ENCODE assay signal across 9 cellular contexts in the genomic region with DNA sequence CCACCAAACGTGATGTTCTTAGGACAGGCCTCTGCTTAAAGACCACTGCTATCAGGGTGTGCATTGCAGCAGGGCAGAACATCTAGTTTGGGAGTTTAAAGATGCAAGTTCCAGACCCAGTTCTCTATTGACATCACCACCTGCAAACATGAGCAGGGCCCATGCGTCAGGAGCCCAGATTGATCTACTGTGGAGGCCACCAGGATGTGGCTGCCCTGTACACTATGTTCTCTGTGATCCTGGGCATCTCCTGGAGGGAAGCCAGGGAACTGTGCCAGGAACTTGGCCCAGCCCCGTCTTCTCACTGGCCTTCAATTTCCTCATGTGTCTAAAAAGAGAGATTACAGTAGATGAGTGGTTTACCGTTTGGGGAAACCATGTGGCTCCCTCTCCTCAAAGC.
DNase-seq lines count a peak whose midpoint lies in the region; ATAC-seq and TF ChIP-seq lines count a peak whose summit lies in the region.
"Had no signal": no experiment of that assay in that cellular context is flagged by ENCODE, and none has a peak within 500 bp of the region (broad histone marks: within the 10 kb centered on the region; RNA-seq: fewer than 3 reads in every experiment).

No MANE protein-coding gene starts in this region.

- peaks cover 3% of the 10 kb centered on the region for H3K9me2 ChIP-seq in hepatocyte (replicated peaks; ENCODE audit: insufficient read depth)

- H3K27ac Mint-ChIP-seq in activated T-cell treated with anti-CD3 and anti-CD28 coated beads, Interleukin-2, amount 50 U/mL, for 24 hours, result no peak overlapping the region
- H3K27ac Mint-ChIP-seq in stimulated activated naive CD8-positive, alpha-beta T cell treated with anti-CD3 and anti-CD28 coated beads, Interleukin-15, amount 100 ng/mL, for 72 hours, result no peak overlapping the region

- H3K27ac ChIP-seq in hepatocyte (peak overlapping the region; percentile 80), thoracic aorta (peak overlapping the region in 1 of 2 donors; percentile 25)

- H3K9me3 ChIP-seq in hepatocyte (ENCODE audit: low read depth), result no peaks in the 10 kb centered on the region
- H3K9me3 ChIP-seq in thoracic aorta, result no peaks in the 10 kb centered on the region

- TF ChIP-seq CTCF in hepatocyte (IDR thresholded peaks at IDR 0.05; ENCODE audit: poor library complexity) (no peak), thoracic aorta (IDR thresholded peaks at IDR 0.05) (no peak)

- DNase-seq in DMS 273 (lab: John Stamatoyannopoulos, UW; ENCODE audit: unreplicated experiment), result peak; percentile 44
- DNase-seq in DMS 273 treated with DMSO at 0.1 percent for 48 hours (lab: John Stamatoyannopoulos, UW), result no peak
- peak; percentile 94 for DNase-seq in amniotic epithelial cell (ENCODE audit: low read depth)
- DNase-seq in hepatocyte (ENCODE audit: low spot score), result peak; percentile 49
- peak; percentile 28 for DNase-seq in thoracic aorta (ENCODE audit: low spot score)
- DNase-seq in activated T-cell treated with anti-CD3 and anti-CD28 coated beads, Interleukin-2, amount 50 U/mL, for 24 hours, result no peak
- DNase-seq in NCI-H2227 (lab: John Stamatoyannopoulos, UW; ENCODE audit: unreplicated experiment), result no peak
- no peak for DNase-seq in stimulated activated naive CD8-positive, alpha-beta T cell treated with anti-CD3 and anti-CD28 coated beads, Interleukin-15, amount 100 ng/mL, for 72 hours
- DNase-seq: NCI-H1092 treated with DMSO at 0.1 percent for 48 hours had no signal

- H3K27me3 ChIP-seq in hepatocyte (no peaks in the 10 kb centered on the region), thoracic aorta (replicated peaks; ENCODE audit: insufficient read depth) (no peaks in the 10 kb centered on the region)

- H3K4me2 ChIP-seq in hepatocyte, result no peak overlapping the region

- H3K36me3 ChIP-seq in hepatocyte (replicated peaks; ENCODE audit: insufficient read depth, low read depth) (no peaks in the 10 kb centered on the region), thoracic aorta (no peaks in the 10 kb centered on the region)

- peaks cover 2% of the 10 kb centered on the region for H3K36me3 Mint-ChIP-seq in activated T-cell treated with anti-CD3 and anti-CD28 coated beads, Interleukin-2, amount 50 U/mL, for 24 hours (ENCODE audit: low read depth)

- peaks cover 9% of the 10 kb centered on the region for H3K4me1 ChIP-seq in hepatocyte (ENCODE audit: insufficient read depth)
- no peaks in the 10 kb centered on the region for H3K4me1 ChIP-seq in thoracic aorta (ENCODE audit: control insufficient read depth in 1 of 2, low read depth in 2 of 2)

- no peaks in the 10 kb centered on the region for H3K79me2 ChIP-seq in hepatocyte

- no peak for ATAC-seq in thoracic aorta (ENCODE audit: insufficient number of reproducible peaks, low FRiP score, low read depth)
- ATAC-seq in stimulated activated naive CD8-positive, alpha-beta T cell treated with anti-CD3 and anti-CD28 coated beads, Interleukin-15, amount 100 ng/mL, for 72 hours, result no peak

- H3K27me3 Mint-ChIP-seq in activated T-cell treated with anti-CD3 and anti-CD28 coated beads, Interleukin-2, amount 50 U/mL, for 24 hours, result no peaks in the 10 kb centered on the region
- H3K27me3 Mint-ChIP-seq in stimulated activated naive CD8-positive, alpha-beta T cell treated with anti-CD3 and anti-CD28 coated beads, Interleukin-15, amount 100 ng/mL, for 72 hours, result no peaks in the 10 kb centered on the region

- no peaks in the 10 kb centered on the region for H3K9me3 Mint-ChIP-seq in activated T-cell treated with anti-CD3 and anti-CD28 coated beads, Interleukin-2, amount 50 U/mL, for 24 hours
- H3K9me3 Mint-ChIP-seq in stimulated activated naive CD8-positive, alpha-beta T cell treated with anti-CD3 and anti-CD28 coated beads, Interleukin-15, amount 100 ng/mL, for 72 hours, result no peaks in the 10 kb centered on the region

- no peak overlapping the region for H2AFZ ChIP-seq in hepatocyte

- H4K20me1 ChIP-seq in hepatocyte (ENCODE audit: insufficient read depth, poor library complexity, severe bottlenecking), result no peaks in the 10 kb centered on the region

- 77% methylated on average over 4 of the region's 4 CpGs for WGBS in hepatocyte (ENCODE audit: low lambda C conversion rate, missing lambda C conversion rate)

- H3K4me3 ChIP-seq in hepatocyte (no peak overlapping the region), thoracic aorta (no peak overlapping the region)

- H3K4me3 Mint-ChIP-seq in activated T-cell treated with anti-CD3 and anti-CD28 coated beads, Interleukin-2, amount 50 U/mL, for 24 hours, result no peak overlapping the region
- H3K4me3 Mint-ChIP-seq in stimulated activated naive CD8-positive, alpha-beta T cell treated with anti-CD3 and anti-CD28 coated beads, Interleukin-15, amount 100 ng/mL, for 72 hours, result no peak overlapping the region

- peaks cover 9% of the 10 kb centered on the region for H3K4me1 Mint-ChIP-seq in activated T-cell treated with anti-CD3 and anti-CD28 coated beads, Interleukin-2, amount 50 U/mL, for 24 hours (ENCODE audit: low read depth)
- peaks cover 29% of the 10 kb centered on the region for H3K4me1 Mint-ChIP-seq in stimulated activated naive CD8-positive, alpha-beta T cell treated with anti-CD3 and anti-CD28 coated beads, Interleukin-15, amount 100 ng/mL, for 72 hours

Comparison
In these comparisons a context has a peak if more than half of its experiments do, and no peak if none do; other contexts are left out.
1. DNase-seq: peak in DMS 273 (single experiment), amniotic epithelial cell (single experiment), hepatocyte (single experiment) and thoracic aorta (single experiment); none in DMS 273 treated with DMSO at 0.1 percent for 48 hours (single experiment), activated T-cell treated with anti-CD3 and anti-CD28 coated beads, Interleukin-2, amount 50 U/mL, for 24 hours (single experiment), NCI-H2227 (single experiment) and stimulated activated naive CD8-positive, alpha-beta T cell treated with anti-CD3 and anti-CD28 coated beads, Interleukin-15, amount 100 ng/mL, for 72 hours (0 of 2).